ENCODE assay signal across 8 cellular contexts in genomic region chr14:75981826-75982723, GRCh38. TPM values are rescaled to one million over a fixed set of nuclear protein-coding genes. Genes with fewer than 3 reads are reported as not detected.
DNase-seq lines count a peak whose midpoint lies in the region; TF ChIP-seq lines count a peak whose summit lies in the region.

Gene TGFB3, minus strand, starts transcription at chr14:75981995. Its CDS starts 1,102 bp downstream, at chr14:75980893.

- peak within 1 kb of the TSS; percentile 83 for H3K9ac ChIP-seq in adipocyte (ENCODE audit: low read length)
- peak within 1 kb of the TSS; percentile 84 for H3K9ac ChIP-seq in parathyroid adenoma

- no peaks in the 10 kb centered on the region for H3K9me3 ChIP-seq in adipocyte (ENCODE audit: control insufficient read depth, low read length)
- H3K9me3 ChIP-seq in parathyroid adenoma (ENCODE audit: control insufficient read depth, low read length): no peaks in the 10 kb centered on the region
- H3K9me3 ChIP-seq in thymus (ENCODE audit: control insufficient read depth): no peaks in the 10 kb centered on the region

- H3K4me2 ChIP-seq in parathyroid adenoma (ENCODE audit: low read length): peak within 1 kb of the TSS; percentile 91

- no peaks in the 10 kb centered on the region for H3K36me3 ChIP-seq in H7 (replicated peaks; ENCODE audit: control insufficient read depth, insufficient read depth, low read length)
- H3K36me3 ChIP-seq in adipocyte (ENCODE audit: control insufficient read depth, insufficient read depth, low read length, severe bottlenecking): no peaks in the 10 kb centered on the region
- no peaks in the 10 kb centered on the region for H3K36me3 ChIP-seq in parathyroid adenoma (ENCODE audit: control insufficient read depth, insufficient read depth, low read length)
- no peaks in the 10 kb centered on the region for H3K36me3 ChIP-seq in thymus (ENCODE audit: control insufficient read depth, insufficient read depth)

- peak within 1 kb of the TSS; percentile 86 for H3K27ac ChIP-seq in parathyroid adenoma
- peak within 1 kb of the TSS; percentile 80 for H3K27ac ChIP-seq in thymus (ENCODE audit: low read depth)

- H3K4me1 ChIP-seq in adipocyte (ENCODE audit: control insufficient read depth, insufficient read depth, low read length): peaks cover 47% of the 10 kb centered on the region
- peaks cover 34% of the 10 kb centered on the region for H3K4me1 ChIP-seq in parathyroid adenoma
- peaks cover 8% of the 10 kb centered on the region for H3K4me1 ChIP-seq in thymus (ENCODE audit: control insufficient read depth, insufficient read depth, low read length)

- H3K27me3 ChIP-seq in H7 (ENCODE audit: control insufficient read depth, insufficient read depth, low read length) (peaks cover 14% of the 10 kb centered on the region), adipocyte (replicated peaks; ENCODE audit: control insufficient read depth, insufficient read depth, low read length) (no peaks in the 10 kb centered on the region), parathyroid adenoma (ENCODE audit: control insufficient read depth, insufficient read depth, low read length) (no peaks in the 10 kb centered on the region), thymus (ENCODE audit: control insufficient read depth, insufficient read depth) (peaks cover 2% of the 10 kb centered on the region)

- peak; percentile 42 for DNase-seq in DMS153 (lab: John Stamatoyannopoulos, UW)
- DNase-seq in H7: no peak
- DNase-seq in NCI-H1417 (lab: John Stamatoyannopoulos, UW): peak; percentile 84 to 87 (median 87)
- DNase-seq in SW480 (ENCODE audit: low spot score): peak; percentile 84
- DNase-seq in adipocyte (ENCODE audit: low read depth): peak; percentile 93
- DNase-seq in cardiac septum (ENCODE audit: low spot score): peak; percentile 90

- H3K4me3 ChIP-seq in H7 (ENCODE audit: insufficient read depth, low read depth, low read length) (peak within 1 kb of the TSS; percentile 64), adipocyte (ENCODE audit: low read length) (peak within 1 kb of the TSS; percentile 83), parathyroid adenoma (ENCODE audit: low read depth, low read length) (peak within 1 kb of the TSS; percentile 81), thymus (ENCODE audit: low read length) (peak within 1 kb of the TSS; percentile 75)

- peak; percentile 45 for TF ChIP-seq CTCF in parathyroid adenoma (IDR thresholded peaks at IDR 0.05)

- H2AFZ ChIP-seq in parathyroid adenoma: peak within 1 kb of the TSS; percentile 96

- intact Hi-C loops in cardiac septum (cut with DNase I): loop anchor here (2.0 to 10.0 kb wide), 3 partner anchors 75 to 187 kb away; no protein-coding TSS in a partner anchor

- under 1% methylated on average over 64 of the region's 64 CpGs for WGBS in thymus

- H3K79me2 ChIP-seq in parathyroid adenoma: peaks cover 13% of the 10 kb centered on the region

RNA-seq across cellular contexts. Expression of gene TGFB3, which starts in this region (rescaled TPM):
- total RNA-seq in H7 (2014; rRNA removed; shearing (Covaris generic)): 0.96 and 0.97 TPM in 2 replicates
- total RNA-seq in cardiac septum: 57.5 TPM
- 21.0 TPM for polyA plus RNA-seq in thymus

Comparison
In these comparisons a context has a peak if more than half of its experiments do, and no peak if none do; other contexts are left out.
1. RNA of gene TGFB3 (total RNA-seq): 57.5 TPM in cardiac septum (single experiment); 0.96 to 0.97 TPM in H7; every median in the first group is over 10 times any median in the second.
2. Peak in every context shown above with its lines, with median percentiles within 50 percentile points of each other: H3K4me3 ChIP-seq.